17 cellular contexts compared by ENCODE assay signal in genomic region chr5:3400659-3401058, GRCh38.
DNase-seq lines count a peak whose midpoint lies in the region; ATAC-seq and TF ChIP-seq lines count a peak whose summit lies in the region.
"Had no signal": no experiment of that assay in that cellular context is flagged by ENCODE, and none has a peak within 500 bp of the region (broad histone marks: within the 10 kb centered on the region; RNA-seq: fewer than 3 reads in every experiment).

No MANE protein-coding gene starts in this region.

- H2AK5ac ChIP-seq in IMR-90 (ENCODE audit: low read depth, low read length) (no peak overlapping the region), H9 (ENCODE audit: insufficient read length, low read length) (no peak overlapping the region)

- H2BK120ac ChIP-seq in IMR-90 (ENCODE audit: low read depth, low read length) (no peak overlapping the region), H9 (ENCODE audit: low read depth, low read length, poor library complexity, severe bottlenecking) (no peak overlapping the region)

- H3K4ac ChIP-seq in IMR-90 (ENCODE audit: low read depth, low read length) (no peak overlapping the region), H9 (ENCODE audit: low read depth, low read length) (no peak overlapping the region)

- no peaks in the 10 kb centered on the region for H3K79me2 ChIP-seq in H9 (ENCODE audit: insufficient read depth, low read length)

- H2AFZ ChIP-seq in IMR-90 (replicated peaks; ENCODE audit: low read length, poor library complexity): no peak overlapping the region
- no peak overlapping the region for H2AFZ ChIP-seq in H9 (ENCODE audit: low read length)

- H3K27me3 Mint-ChIP-seq in H9 (ENCODE audit: low read depth): no peaks in the 10 kb centered on the region
- H3K27me3 Mint-ChIP-seq: B cell; CD4-positive, CD25-positive, alpha-beta regulatory T cell had no signal

- in situ Hi-C loops in IMR-90 (cut with MboI; ENCODE audit: low sequenced_read_pairs): no loop called here

- no peak overlapping the region for H2AK9ac ChIP-seq in IMR-90 (replicated peaks; ENCODE audit: low read depth, low read length, poor library complexity)

- no peak overlapping the region for H4K91ac ChIP-seq in IMR-90 (ENCODE audit: insufficient read depth, low read depth, low read length)
- H4K91ac ChIP-seq in H9 (ENCODE audit: insufficient read length, low read depth, low read length): no peak overlapping the region

- no peak for TF ChIP-seq RAD21 in IMR-90 (IDR thresholded peaks at IDR 0.05; ENCODE audit: low read length)

- H3K23me2 ChIP-seq in H9 (ENCODE audit: insufficient read length, low read depth, low read length, poor library complexity, severe bottlenecking): no peaks in the 10 kb centered on the region

- no peak overlapping the region for H3K14ac ChIP-seq in IMR-90 (replicated peaks; ENCODE audit: low read depth, low read length)
- H3K14ac ChIP-seq in H9 (ENCODE audit: insufficient read depth, low read length): no peak overlapping the region

- dilution Hi-C loops in IMR-90 (cut with HindIII; ENCODE audit: low sequenced_read_pairs, unreplicated experiment): no loop called here

- peaks cover 8 to 9% of the 10 kb centered on the region in 2 experiments; a peak in 2 of 4 replicates for H3K4me1 Mint-ChIP-seq in H9
- H3K4me1 Mint-ChIP-seq: B cell; CD4-positive, CD25-positive, alpha-beta regulatory T cell had no signal

- H3K27ac ChIP-seq in IMR-90 (ENCODE audit: insufficient read depth, low read length) (no peak overlapping the region), H9 (ENCODE audit: insufficient read length, low read depth, low read length) (no peak overlapping the region)
- H3K27ac ChIP-seq: BLaER1, C4-2B had no signal

- H4K5ac ChIP-seq in IMR-90 (ENCODE audit: low read depth, low read length) (no peak overlapping the region), H9 (ENCODE audit: insufficient read length, low read depth, low read length) (no peak overlapping the region)

- peaks cover 0 to 9% (median 4%) of the 10 kb centered on the region in 3 experiments; a peak in 5 of 7 replicates for H3K36me3 Mint-ChIP-seq in H9 (ENCODE audit: insufficient read depth in 1 of 3, low read depth in 3 of 3)
- H3K36me3 Mint-ChIP-seq: CD4-positive, CD25-positive, alpha-beta regulatory T cell; CD8-positive, alpha-beta T cell had no signal

- H3T11ph ChIP-seq in H9 (ENCODE audit: low read length): no peak overlapping the region

- no peak overlapping the region for H2BK12ac ChIP-seq in H9 (ENCODE audit: insufficient read length, low read depth, low read length)

- H3K4me1 ChIP-seq in IMR-90 (ENCODE audit: control insufficient read depth, insufficient read depth, low read length) (no peaks in the 10 kb centered on the region), H9 (ENCODE audit: insufficient read depth, low read length) (no peaks in the 10 kb centered on the region)
- H3K4me1 ChIP-seq: Caco-2 had no signal

- no peak overlapping the region for H2BK20ac ChIP-seq in IMR-90 (ENCODE audit: low read depth, low read length)
- no peak overlapping the region for H2BK20ac ChIP-seq in H9 (ENCODE audit: low read depth, low read length, poor library complexity, severe bottlenecking)

- no peak overlapping the region for H3K4me3 ChIP-seq in IMR-90 (ENCODE audit: insufficient read depth, low read depth, low read length)
- H3K4me3 ChIP-seq: BLaER1 had no signal

- H3K9me3 ChIP-seq in IMR-90 (ENCODE audit: control insufficient read depth, insufficient read depth, low read length): peaks cover 15% of the 10 kb centered on the region
- H3K9me3 ChIP-seq in H9 (ENCODE audit: control insufficient read depth, low read depth, low read length): no peaks in the 10 kb centered on the region
- H3K9me3 ChIP-seq: Caco-2 had no signal

- H2BK5ac ChIP-seq in IMR-90 (ENCODE audit: low read depth, low read length, poor library complexity, severe bottlenecking): no peak overlapping the region
- H2BK5ac ChIP-seq in H9 (ENCODE audit: insufficient read length, low read length): no peak overlapping the region

- H3K27ac Mint-ChIP-seq in H9: peak overlapping the region in 1 of 3 experiments; percentile 46; a peak in 1 of 7 replicates
- H3K27ac Mint-ChIP-seq: B cell; CD4-positive, CD25-positive, alpha-beta regulatory T cell; CD8-positive, alpha-beta T cell had no signal

- H3K56ac ChIP-seq in IMR-90 (ENCODE audit: extremely low read depth, insufficient read depth, low read length) (no peak overlapping the region), H9 (ENCODE audit: insufficient read length, low read depth, low read length) (no peak overlapping the region)

- H3K9ac ChIP-seq in IMR-90 (ENCODE audit: low read depth, low read length) (no peak overlapping the region), H9 (ENCODE audit: extremely low read depth, insufficient read length, low read length) (no peak overlapping the region)
- H3K9ac ChIP-seq: BLaER1 had no signal

- no peak for DNase-seq in IMR-90
- peak; percentile 73 for DNase-seq in NCI-H526 treated with DMSO at 0.1 percent for 48 hours (lab: John Stamatoyannopoulos, UW)
- DNase-seq in RPMI8226: peak; percentile 57
- DNase-seq in stimulated activated CD8-positive, alpha-beta memory T cell treated with anti-CD3 and anti-CD28 coated beads, Interleukin-4, amount 100 ng/mL, for 48 hours: no peak
- DNase-seq in germinal center (ENCODE audit: low spot score): no peak
- no peak for DNase-seq in H9
- DNase-seq: Caco-2; CD4-positive, CD25-positive, alpha-beta regulatory T cell; CD8-positive, alpha-beta T cell; DMS153; DND-41; GOT3; H7 had no signal

- intact Hi-C loops in IMR-90 (cut with micrococcal nuclease): no loop called here

- no peak overlapping the region for H3K4me3 Mint-ChIP-seq in H9
- H3K4me3 Mint-ChIP-seq: B cell; CD4-positive, CD25-positive, alpha-beta regulatory T cell; CD8-positive, alpha-beta T cell had no signal

- no peak overlapping the region for H3K23ac ChIP-seq in IMR-90 (ENCODE audit: low read depth, low read length)
- H3K23ac ChIP-seq in H9 (ENCODE audit: insufficient read length, low read depth, low read length): no peak overlapping the region

- no peak for TF ChIP-seq POLR2A in IMR-90 (IDR thresholded peaks at IDR 0.05; ENCODE audit: low read depth, low read length)

- H2BK15ac ChIP-seq in IMR-90 (ENCODE audit: low read depth, low read length) (no peak overlapping the region), H9 (ENCODE audit: low read depth, low read length) (no peak overlapping the region)

- 60% methylated on average over 3 of the region's 8 CpGs; no CpG with 5 or more reads in 1 of the 2 experiments for WGBS in IMR-90 (ENCODE audit: extremely low coverage in 2 of 2, insufficient read length in 1 of 2), 2 experiments
- no CpG with 5 or more reads among the region's 8 CpGs for WGBS in H9 (ENCODE audit: extremely low coverage, insufficient read length, low lambda C conversion rate)

- CTCF ChIA-PET in IMR-90 (lab: Yijun Ruan, JAX): no interaction called here

- no peak overlapping the region for H4K8ac ChIP-seq in IMR-90 (ENCODE audit: low read depth in 2 of 2, low read length in 2 of 2)
- no peak overlapping the region for H4K8ac ChIP-seq in H9 (replicated peaks; ENCODE audit: insufficient read length, low read depth, low read length)

- no peak overlapping the region for H3K4me2 ChIP-seq in IMR-90 (ENCODE audit: low read depth, low read length)
- H3K4me2 ChIP-seq in H9 (ENCODE audit: insufficient read depth, insufficient read length, low read length): no peak overlapping the region
- H3K4me2 ChIP-seq: BLaER1 had no signal

- H4K20me1 ChIP-seq in IMR-90 (ENCODE audit: insufficient read depth, low read length) (no peaks in the 10 kb centered on the region), H9 (ENCODE audit: control insufficient read depth, insufficient read depth, insufficient read length) (no peaks in the 10 kb centered on the region)
- H4K20me1 ChIP-seq: BLaER1 had no signal

- no peaks in the 10 kb centered on the region for H3K79me1 ChIP-seq in IMR-90 (ENCODE audit: low read depth in 1 of 2, low read length in 2 of 2)
- no peaks in the 10 kb centered on the region for H3K79me1 ChIP-seq in H9 (ENCODE audit: insufficient read depth, low read depth, low read length, poor library complexity, severe bottlenecking)

- TF ChIP-seq CTCF in IMR-90 (conservative IDR thresholded peaks at IDR 0.05; ENCODE audit: low read depth, low read length) (no peak), H9 (conservative IDR thresholded peaks at IDR 0.05) (no peak)

- no TSS peak for BruUV-seq in IMR-90 (replicated peaks; lab: Mats Ljungman, UMichigan)

- H3K27me3 ChIP-seq in IMR-90 (ENCODE audit: control insufficient read depth, insufficient read depth, low read length): no peaks in the 10 kb centered on the region
- H3K27me3 ChIP-seq in H9 (ENCODE audit: insufficient read depth, low read length): no peaks in the 10 kb centered on the region
- H3K27me3 ChIP-seq: BLaER1 had no signal

- H3K9me3 Mint-ChIP-seq in H9: peaks cover 8 to 13% of the 10 kb centered on the region in 2 experiments; a peak in 3 of 5 replicates

- no peak overlapping the region for H3K18ac ChIP-seq in IMR-90 (ENCODE audit: low read depth, low read length)
- no peak overlapping the region for H3K18ac ChIP-seq in H9 (ENCODE audit: insufficient read length, low read depth, low read length)

- H3K9me1 ChIP-seq in IMR-90 (ENCODE audit: insufficient read depth, low read length): no peaks in the 10 kb centered on the region

- no peak for ATAC-seq in IMR-90 (ENCODE audit: low read depth)
- ATAC-seq: CD8-positive, alpha-beta T cell; HCT116 had no signal

- no peaks in the 10 kb centered on the region for H3K36me3 ChIP-seq in IMR-90 (ENCODE audit: control insufficient read depth, insufficient read depth, low read length)
- H3K36me3 ChIP-seq: BLaER1 had no signal

- POLR2A ChIA-PET in IMR-90 (lab: Charles Lee; ENCODE audit: unreplicated experiment): no interaction called here

TF ChIP-seq in IMR-90, 13 proteins besides CTCF, POLR2A, EP300 and RAD21:
- no peak for TF ChIP-seq CEBPB (IDR thresholded peaks at IDR 0.05; ENCODE audit: low read depth, low read length)
- peak; percentile 70 for TF ChIP-seq MAFK (IDR thresholded peaks at IDR 0.05; ENCODE audit: low read depth, low read length)

Comparison
In these comparisons a context has a peak if more than half of its experiments do, and no peak if none do; other contexts are left out.
1. DNase-seq: peak in NCI-H526 treated with DMSO at 0.1 percent for 48 hours (single experiment) and RPMI8226 (single experiment); none in IMR-90 (single experiment), stimulated activated CD8-positive, alpha-beta memory T cell treated with anti-CD3 and anti-CD28 coated beads, Interleukin-4, amount 100 ng/mL, for 48 hours (single experiment), germinal center (single experiment) and H9 (single experiment).